In the genomic region with DNA sequence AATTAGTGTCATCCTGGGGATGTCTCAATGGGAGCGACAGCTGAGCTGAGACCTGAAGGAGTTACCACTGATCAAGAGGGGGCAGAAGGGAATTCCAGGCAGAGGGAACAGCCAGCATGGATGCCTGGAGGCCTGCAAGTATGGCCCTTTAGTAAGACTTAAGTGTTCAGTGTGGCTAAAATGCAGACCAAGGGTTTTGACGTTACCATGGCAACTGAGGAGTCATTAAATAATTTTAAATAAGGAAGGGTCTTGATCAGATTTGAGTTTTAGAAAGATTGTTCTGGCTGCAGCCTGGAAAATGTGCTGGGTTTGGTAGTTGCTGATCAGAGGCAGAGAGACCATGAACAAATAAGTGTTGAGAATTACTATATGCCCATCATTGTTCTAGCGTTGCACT, we compare ENCODE assay signal across 7 cellular contexts.
"Had no signal": no experiment of that assay in that cellular context is flagged by ENCODE, and none has a peak within 500 bp of the region (broad histone marks: within the 10 kb centered on the region; RNA-seq: fewer than 3 reads in every experiment).

No MANE protein-coding gene starts in this region.

- H3K4me2 ChIP-seq: GM23338 had no signal

- DNase-seq: H9, HCEC 1CT, KG1 had no signal

- ATAC-seq: GM23338 had no signal

- H3K4me3 ChIP-seq: GM23338 had no signal

- FAIRE-seq: H1, H54, HTR-8/SVneo had no signal
